In the genomic region with DNA sequence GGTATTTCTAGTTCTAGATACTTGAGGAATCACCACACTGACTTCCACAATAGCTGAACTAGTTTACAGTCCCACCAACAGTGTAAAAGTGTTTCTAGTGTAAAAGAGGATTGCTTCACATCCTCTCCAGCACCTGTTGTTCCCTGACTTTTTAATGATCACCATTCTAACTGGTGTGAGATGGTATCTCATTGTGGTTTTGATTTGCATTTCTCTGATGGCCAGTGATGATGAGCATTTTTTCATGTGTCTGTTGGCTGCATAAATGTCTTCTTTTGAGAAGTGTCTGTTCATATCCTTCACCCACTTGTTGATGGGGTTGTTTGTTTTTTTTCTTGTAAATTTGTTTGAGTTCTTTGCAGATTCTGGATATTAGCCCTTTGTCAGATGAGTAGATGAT, we compare ENCODE assay signal across 7 cellular contexts. TPM values are rescaled to one million over a fixed set of nuclear protein-coding genes. Genes with fewer than 3 reads are reported as not detected.
DNase-seq lines count a peak whose midpoint lies in the region; ATAC-seq and TF ChIP-seq lines count a peak whose summit lies in the region.
"Not testable (repeated sequence)": the region's sequence is repeated elsewhere in the genome, so short reads cannot be mapped to it uniquely, and the experiment has no call there.

No MANE protein-coding gene starts in this region.

- not testable (repeated sequence) for H3K27me3 Mint-ChIP-seq in CD8-positive, alpha-beta memory T cell; activated CD4-positive, alpha-beta T cell treated with anti-CD3 and anti-CD28 coated beads, Interleukin-2, amount 10 ng/mL, durations not matched to agents 7 days and 5 days; activated T-helper 1 cell treated with anti-CD3 and anti-CD28 coated beads, Interleukin-12 subunit alpha, Interleukin-12 subunit beta, Interleukin-2, Interleukin-4 antibody, amounts not matched to agents 30 ng/mL and 10 ng/mL and 1 ng/mL, durations not matched to agents 14 hours and 24 hours and 36 hours (ENCODE audit: insufficient read depth); activated naive CD8-positive, alpha-beta T cell treated with anti-CD3 and anti-CD28 coated beads for 36 hours; naive B cell; stimulated activated memory B cell treated with anti-CD40 and anti-IgM and Interleukin-4, amounts not matched to agents 10 μg/mL and 1 μg/mL and 100 μg/mL, for 72 hours

- not testable (repeated sequence) for H3K27ac ChIP-seq in CD8-positive, alpha-beta memory T cell (ENCODE audit: low read depth, low read length)
- peak overlapping the region; percentile 63 for H3K27ac ChIP-seq in SU-DHL-6 (ENCODE audit: low read depth, low read length)

- not testable (repeated sequence) for DNase-seq in CD8-positive, alpha-beta memory T cell; activated CD4-positive, alpha-beta T cell treated with anti-CD3 and anti-CD28 coated beads, Interleukin-2, amount 10 ng/mL, durations not matched to agents 7 days and 5 days; activated T-helper 1 cell treated with anti-CD3 and anti-CD28 coated beads, Interleukin-12 subunit alpha, Interleukin-12 subunit beta, Interleukin-2, Interleukin-4 antibody, amounts not matched to agents 30 ng/mL and 10 ng/mL and 1 ng/mL, durations not matched to agents 14 hours and 24 hours and 36 hours (ENCODE audit: low spot score); activated naive CD8-positive, alpha-beta T cell treated with anti-CD3 and anti-CD28 coated beads for 36 hours; naive B cell

- peaks cover 5 to 18% (median 10%) of the 10 kb centered on the region in 5 donors for H3K9me3 Mint-ChIP-seq in CD8-positive, alpha-beta memory T cell
- H3K9me3 Mint-ChIP-seq in activated CD4-positive, alpha-beta T cell treated with anti-CD3 and anti-CD28 coated beads, Interleukin-2, amount 10 ng/mL, durations not matched to agents 7 days and 5 days = peaks cover 37% of the 10 kb centered on the region
- peaks cover 22% of the 10 kb centered on the region for H3K9me3 Mint-ChIP-seq in activated T-helper 1 cell treated with anti-CD3 and anti-CD28 coated beads, Interleukin-12 subunit alpha, Interleukin-12 subunit beta, Interleukin-2, Interleukin-4 antibody, amounts not matched to agents 30 ng/mL and 10 ng/mL and 1 ng/mL, durations not matched to agents 14 hours and 24 hours and 36 hours
- H3K9me3 Mint-ChIP-seq in activated naive CD8-positive, alpha-beta T cell treated with anti-CD3 and anti-CD28 coated beads for 36 hours = peaks cover 40% of the 10 kb centered on the region
- peaks cover 0 to 11% (median 3%) of the 10 kb centered on the region in 7 donors for H3K9me3 Mint-ChIP-seq in naive B cell
- H3K9me3 Mint-ChIP-seq in stimulated activated memory B cell treated with anti-CD40 and anti-IgM and Interleukin-4, amounts not matched to agents 10 μg/mL and 1 μg/mL and 100 μg/mL, for 72 hours = not testable (repeated sequence)

- not testable (repeated sequence) for ATAC-seq in naive B cell (ENCODE audit: low read depth in 2 of 2); stimulated activated memory B cell treated with anti-CD40 and anti-IgM and Interleukin-4, amounts not matched to agents 10 μg/mL and 1 μg/mL and 100 μg/mL, for 72 hours

- H3K79me2 ChIP-seq in SU-DHL-6 (ENCODE audit: insufficient read depth, low read length) = not testable (repeated sequence)

- H3K4me3 ChIP-seq in CD8-positive, alpha-beta memory T cell (ENCODE audit: low read length); SU-DHL-6 (ENCODE audit: insufficient read depth, low read length, poor library complexity, severe bottlenecking): not testable (repeated sequence)

- H3K27me3 ChIP-seq in CD8-positive, alpha-beta memory T cell (ENCODE audit: insufficient read depth, low read length, poor library complexity, severe bottlenecking); SU-DHL-6 (ENCODE audit: low read length): not testable (repeated sequence)

- intact Hi-C loops in activated T-helper 1 cell treated with anti-CD3 and anti-CD28 coated beads, Interleukin-12 subunit alpha, Interleukin-12 subunit beta, Interleukin-2, Interleukin-4 antibody, amounts not matched to agents 30 ng/mL and 10 ng/mL and 1 ng/mL, durations not matched to agents 14 hours and 24 hours and 36 hours (cut with micrococcal nuclease) = loop anchor here (2.0 kb wide), 3 partner anchors 15 to 223 kb away; a partner anchor contains a TSS

- H2AFZ ChIP-seq in SU-DHL-6 (ENCODE audit: low read depth, low read length, severe bottlenecking) = not testable (repeated sequence)

- H3K4me2 ChIP-seq in SU-DHL-6 (ENCODE audit: low read depth, low read length, poor library complexity, severe bottlenecking) = not testable (repeated sequence)

- not testable (repeated sequence) for H4K20me1 ChIP-seq in SU-DHL-6 (ENCODE audit: low read depth, low read length)

- POLR2A ChIA-PET in CD8-positive, alpha-beta memory T cell (lab: Charles Lee) = interaction anchor here (2.4 kb wide), 1 partner anchor 13 kb away, joined by 9 read pairs; no protein-coding TSS in a partner anchor
- POLR2A ChIA-PET in activated CD4-positive, alpha-beta T cell treated with anti-CD3 and anti-CD28 coated beads, Interleukin-2, amount 10 ng/mL, durations not matched to agents 7 days and 5 days (lab: Charles Lee) = interaction anchor here (0.6 kb wide), 1 partner anchor 33 kb away, joined by 3 read pairs; no protein-coding TSS in a partner anchor

- H3K9me3 ChIP-seq in CD8-positive, alpha-beta memory T cell (ENCODE audit: low read length); SU-DHL-6 (ENCODE audit: insufficient read depth, low read length): not testable (repeated sequence)

- CTCF ChIA-PET in CD8-positive, alpha-beta memory T cell (lab: Charles Lee) = interaction anchor here (1.0 kb wide), 1 partner anchor 78 kb away, joined by 4 read pairs; no protein-coding TSS in a partner anchor
- CTCF ChIA-PET in activated CD4-positive, alpha-beta T cell treated with anti-CD3 and anti-CD28 coated beads, Interleukin-2, amount 10 ng/mL, durations not matched to agents 7 days and 5 days (lab: Charles Lee) = interaction anchor here (1.0 to 1.7 kb wide), 2 partner anchors 11 to 34 kb away, joined by 3 to 4 read pairs; no protein-coding TSS in a partner anchor

- H3K4me1 ChIP-seq in CD8-positive, alpha-beta memory T cell (ENCODE audit: insufficient read depth, low read length) = peaks cover 62% of the 10 kb centered on the region

- not testable (repeated sequence) for TF ChIP-seq CTCF in SU-DHL-6 (IDR thresholded peaks at IDR 0.05; ENCODE audit: insufficient read depth, low read length, poor library complexity, severe bottlenecking)

- H3K9me2 ChIP-seq in SU-DHL-6 (replicated peaks; ENCODE audit: insufficient read depth, low read length) = not testable (repeated sequence)

- H3K36me3 Mint-ChIP-seq in CD8-positive, alpha-beta memory T cell = peaks cover 18 to 58% (median 55%) of the 10 kb centered on the region in 3 donors
- peaks cover 75% of the 10 kb centered on the region for H3K36me3 Mint-ChIP-seq in activated CD4-positive, alpha-beta T cell treated with anti-CD3 and anti-CD28 coated beads, Interleukin-2, amount 10 ng/mL, durations not matched to agents 7 days and 5 days (ENCODE audit: low read depth)
- peaks cover 52% of the 10 kb centered on the region for H3K36me3 Mint-ChIP-seq in activated T-helper 1 cell treated with anti-CD3 and anti-CD28 coated beads, Interleukin-12 subunit alpha, Interleukin-12 subunit beta, Interleukin-2, Interleukin-4 antibody, amounts not matched to agents 30 ng/mL and 10 ng/mL and 1 ng/mL, durations not matched to agents 14 hours and 24 hours and 36 hours (ENCODE audit: low read depth)
- peaks cover 63% of the 10 kb centered on the region for H3K36me3 Mint-ChIP-seq in activated naive CD8-positive, alpha-beta T cell treated with anti-CD3 and anti-CD28 coated beads for 36 hours
- H3K36me3 Mint-ChIP-seq in naive B cell = peaks cover 15 to 19% of the 10 kb centered on the region in 2 donors
- H3K36me3 Mint-ChIP-seq in stimulated activated memory B cell treated with anti-CD40 and anti-IgM and Interleukin-4, amounts not matched to agents 10 μg/mL and 1 μg/mL and 100 μg/mL, for 72 hours = peaks cover 53% of the 10 kb centered on the region

- peak overlapping the region in 5 of 7 donors; percentile 28 to 59 (median 29) for H3K4me3 Mint-ChIP-seq in CD8-positive, alpha-beta memory T cell
- H3K4me3 Mint-ChIP-seq in activated CD4-positive, alpha-beta T cell treated with anti-CD3 and anti-CD28 coated beads, Interleukin-2, amount 10 ng/mL, durations not matched to agents 7 days and 5 days; activated T-helper 1 cell treated with anti-CD3 and anti-CD28 coated beads, Interleukin-12 subunit alpha, Interleukin-12 subunit beta, Interleukin-2, Interleukin-4 antibody, amounts not matched to agents 30 ng/mL and 10 ng/mL and 1 ng/mL, durations not matched to agents 14 hours and 24 hours and 36 hours; stimulated activated memory B cell treated with anti-CD40 and anti-IgM and Interleukin-4, amounts not matched to agents 10 μg/mL and 1 μg/mL and 100 μg/mL, for 72 hours: not testable (repeated sequence)
- peak overlapping the region; percentile 22 for H3K4me3 Mint-ChIP-seq in activated naive CD8-positive, alpha-beta T cell treated with anti-CD3 and anti-CD28 coated beads for 36 hours
- H3K4me3 Mint-ChIP-seq in naive B cell = peak overlapping the region in 4 of 8 donors; percentile 39 to 69 (median 58)

- not testable (repeated sequence) for H3K9ac ChIP-seq in SU-DHL-6 (ENCODE audit: low read length)

- H3K27ac Mint-ChIP-seq in CD8-positive, alpha-beta memory T cell = peak overlapping the region; percentile 79 to 96 (median 92)
- peak overlapping the region; percentile 57 for H3K27ac Mint-ChIP-seq in activated CD4-positive, alpha-beta T cell treated with anti-CD3 and anti-CD28 coated beads, Interleukin-2, amount 10 ng/mL, durations not matched to agents 7 days and 5 days
- peak overlapping the region; percentile 74 for H3K27ac Mint-ChIP-seq in activated T-helper 1 cell treated with anti-CD3 and anti-CD28 coated beads, Interleukin-12 subunit alpha, Interleukin-12 subunit beta, Interleukin-2, Interleukin-4 antibody, amounts not matched to agents 30 ng/mL and 10 ng/mL and 1 ng/mL, durations not matched to agents 14 hours and 24 hours and 36 hours
- H3K27ac Mint-ChIP-seq in activated naive CD8-positive, alpha-beta T cell treated with anti-CD3 and anti-CD28 coated beads for 36 hours = peak overlapping the region; percentile 90
- H3K27ac Mint-ChIP-seq in naive B cell = peak overlapping the region; percentile 94 to 98 (median 97)
- peak overlapping the region; percentile 71 for H3K27ac Mint-ChIP-seq in stimulated activated memory B cell treated with anti-CD40 and anti-IgM and Interleukin-4, amounts not matched to agents 10 μg/mL and 1 μg/mL and 100 μg/mL, for 72 hours

- not testable (repeated sequence) for H3K36me3 ChIP-seq in CD8-positive, alpha-beta memory T cell (ENCODE audit: insufficient read depth, low read length); SU-DHL-6 (ENCODE audit: low read length)

- peaks cover 20% of the 10 kb centered on the region; the same call in 1 of the 2 replicates for H3F3A ChIP-seq in SU-DHL-6 (ENCODE audit: insufficient read depth)

- H3K4me1 Mint-ChIP-seq in CD8-positive, alpha-beta memory T cell = peaks cover 76 to 84% (median 84%) of the 10 kb centered on the region in 3 donors
- H3K4me1 Mint-ChIP-seq in activated CD4-positive, alpha-beta T cell treated with anti-CD3 and anti-CD28 coated beads, Interleukin-2, amount 10 ng/mL, durations not matched to agents 7 days and 5 days = peaks cover 80% of the 10 kb centered on the region
- peaks cover 76% of the 10 kb centered on the region for H3K4me1 Mint-ChIP-seq in activated T-helper 1 cell treated with anti-CD3 and anti-CD28 coated beads, Interleukin-12 subunit alpha, Interleukin-12 subunit beta, Interleukin-2, Interleukin-4 antibody, amounts not matched to agents 30 ng/mL and 10 ng/mL and 1 ng/mL, durations not matched to agents 14 hours and 24 hours and 36 hours (ENCODE audit: low read depth)
- H3K4me1 Mint-ChIP-seq in activated naive CD8-positive, alpha-beta T cell treated with anti-CD3 and anti-CD28 coated beads for 36 hours = peaks cover 75% of the 10 kb centered on the region
- peaks cover 36 to 74% (median 56%) of the 10 kb centered on the region in 3 donors for H3K4me1 Mint-ChIP-seq in naive B cell
- H3K4me1 Mint-ChIP-seq in stimulated activated memory B cell treated with anti-CD40 and anti-IgM and Interleukin-4, amounts not matched to agents 10 μg/mL and 1 μg/mL and 100 μg/mL, for 72 hours = peaks cover 46% of the 10 kb centered on the region

RNA-seq across cellular contexts. Expression of a gene that starts 38.5 kb away (rescaled TPM):
- 100 to 1,000 TPM; 195 to 202 TPM for total RNA-seq in CD8-positive, alpha-beta memory T cell
- polyA plus RNA-seq in CD8-positive, alpha-beta memory T cell = 144 TPM
- 100 to 1,000 TPM; 234 to 279 TPM for total RNA-seq in activated CD4-positive, alpha-beta T cell treated with anti-CD3 and anti-CD28 coated beads, Interleukin-2, amount 10 ng/mL, durations not matched to agents 7 days and 5 days
- 296 and 302 TPM in 2 replicates for total RNA-seq in activated T-helper 1 cell treated with anti-CD3 and anti-CD28 coated beads, Interleukin-12 subunit alpha, Interleukin-12 subunit beta, Interleukin-2, Interleukin-4 antibody, amounts not matched to agents 30 ng/mL and 10 ng/mL and 1 ng/mL, durations not matched to agents 14 hours and 24 hours and 36 hours
- 100 to 1,000 TPM; 302 to 304 TPM for total RNA-seq in activated naive CD8-positive, alpha-beta T cell treated with anti-CD3 and anti-CD28 coated beads for 36 hours
- polyA plus RNA-seq in naive B cell (ENCODE audit: low read depth in 6 of 6) = 100 to 1,000 TPM in 4 of 6 donors, 10 to 100 TPM in 2; 90.7 to 172 (median 121) TPM
